8 cellular contexts compared by ENCODE assay signal in the genomic region with DNA sequence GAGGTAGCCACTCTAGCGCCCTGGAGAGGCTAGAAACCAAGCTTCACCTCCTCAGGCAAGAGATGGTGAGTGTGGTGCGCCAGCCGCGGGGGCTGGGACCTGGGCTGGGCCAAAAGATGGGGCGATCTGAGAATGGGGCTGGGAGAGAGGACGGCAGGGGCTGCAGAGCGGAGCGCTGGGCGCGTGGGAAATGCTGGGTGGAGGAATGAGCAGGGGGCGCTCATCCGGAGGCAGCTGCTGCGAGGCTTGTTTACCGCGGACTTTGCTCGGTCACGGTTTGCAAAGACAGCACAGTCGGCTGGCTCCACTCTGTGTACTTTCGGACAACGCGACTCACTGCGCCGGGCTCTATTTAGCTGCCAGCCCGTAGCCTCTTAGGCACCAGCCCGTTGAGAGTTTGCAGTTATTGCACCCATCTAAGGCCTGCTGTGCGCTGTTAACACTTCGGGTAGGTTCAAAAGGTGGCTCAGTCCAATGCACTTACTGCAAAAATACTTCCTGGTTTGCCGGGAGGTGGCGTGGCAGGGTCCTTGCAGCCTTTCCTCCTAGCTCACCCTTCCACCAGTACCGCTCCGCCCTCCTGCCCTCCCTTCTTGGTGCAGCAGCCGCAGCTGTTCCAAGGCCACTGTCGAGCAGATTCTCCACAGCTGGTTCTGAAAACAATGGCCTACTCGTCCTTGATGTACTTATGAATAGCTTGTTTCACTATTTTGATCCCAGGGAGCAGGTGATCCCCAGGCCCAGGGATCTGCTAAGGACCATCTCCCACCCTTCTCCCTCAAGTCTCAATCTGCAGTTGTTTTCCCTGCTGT. TPM values are rescaled to one million over a fixed set of nuclear protein-coding genes. Genes with fewer than 3 reads are reported as not detected.
DNase-seq lines count a peak whose midpoint lies in the region; ATAC-seq and TF ChIP-seq lines count a peak whose summit lies in the region.

No MANE protein-coding gene starts in this region.

- no peaks in the 10 kb centered on the region for H3K9me3 ChIP-seq in CD8-positive, alpha-beta T cell (ENCODE audit: low read length)

- H3K4me3 Mint-ChIP-seq in CD8-positive, alpha-beta T cell, result no peak overlapping the region

- H3K36me3 Mint-ChIP-seq in CD8-positive, alpha-beta T cell, result no peaks in the 10 kb centered on the region

- H3K4me3 ChIP-seq in BJ (ENCODE audit: low read depth, low read length) (peak overlapping the region; percentile 60), brain microvascular endothelial cell (ENCODE audit: low read depth, low read length) (peak overlapping the region; percentile 78), iPS-11a (ENCODE audit: low read depth, low read length) (peak overlapping the region; percentile 76), retinal pigment epithelial cell (ENCODE audit: low read length) (peak overlapping the region; percentile 75)
- H3K4me3 ChIP-seq in CD8-positive, alpha-beta T cell (ENCODE audit: low read depth, low read length), result no peak overlapping the region

- H3K9me3 Mint-ChIP-seq in CD8-positive, alpha-beta T cell, result peaks cover 2% of the 10 kb centered on the region

- no peaks in the 10 kb centered on the region for H3K4me1 ChIP-seq in CD8-positive, alpha-beta T cell (ENCODE audit: insufficient read depth, low read length)

- DNase-seq in BJ (ENCODE audit: low read depth) (no peak), GM19238 (ENCODE audit: insufficient read length, low spot score) (peak; percentile 24), NCI-H69 (lab: John Stamatoyannopoulos, UW) (peak; percentile 97), brain microvascular endothelial cell (peak; percentile 88), retinal pigment epithelial cell (ENCODE audit: low read depth) (peak; percentile 51)
- DNase-seq in CD8-positive, alpha-beta T cell, result no peak

- H3K27me3 ChIP-seq in BJ (ENCODE audit: control insufficient read depth, insufficient read depth, low read length) (no peaks in the 10 kb centered on the region), brain microvascular endothelial cell (replicated peaks) (no peaks in the 10 kb centered on the region)
- H3K27me3 ChIP-seq in CD8-positive, alpha-beta T cell (ENCODE audit: insufficient read depth, low read length), result no peaks in the 10 kb centered on the region

- peak; percentile 81 for ATAC-seq in HG03460 (IDR thresholded peaks at IDR 0.05; ENCODE audit: unreplicated experiment)
- ATAC-seq in CD8-positive, alpha-beta T cell, result no peak

- CTCF ChIA-PET in BJ (lab: Yijun Ruan, JAX), result interaction anchor here (0.7 to 2.9 kb wide), 18 partner anchors 9 to 205 kb away, joined by 3 to 31 read pairs (median 5); no protein-coding TSS in a partner anchor
- CTCF ChIA-PET in CD8-positive, alpha-beta T cell (lab: Charles Lee), result no interaction called here

- H3K27ac ChIP-seq in brain microvascular endothelial cell, result peak overlapping the region; percentile 90
- H3K27ac ChIP-seq in CD8-positive, alpha-beta T cell (ENCODE audit: low read depth, low read length), result no peak overlapping the region

- H3K27me3 Mint-ChIP-seq in CD8-positive, alpha-beta T cell (ENCODE audit: low read depth), result peaks cover 17% of the 10 kb centered on the region

- in situ Hi-C loops in brain microvascular endothelial cell (cut with HindIII; ENCODE audit: low pct_ligation_motif_present, low sequenced_read_pairs), result no loop called here

- H3K27ac Mint-ChIP-seq in CD8-positive, alpha-beta T cell, result no peak overlapping the region

- H3K36me3 ChIP-seq in BJ (ENCODE audit: control insufficient read depth, insufficient read depth, low read length) (no peaks in the 10 kb centered on the region), brain microvascular endothelial cell (replicated peaks) (no peaks in the 10 kb centered on the region)
- H3K36me3 ChIP-seq in CD8-positive, alpha-beta T cell (ENCODE audit: insufficient read depth, low read length), result no peaks in the 10 kb centered on the region

- peak; percentile 57 for TF ChIP-seq CTCF in BJ (IDR thresholded peaks at IDR 0.05; ENCODE audit: insufficient read depth, low read depth, low read length)
- peak; percentile 69 for TF ChIP-seq CTCF in brain microvascular endothelial cell (IDR thresholded peaks at IDR 0.05; ENCODE audit: low read depth, low read length, missing control alignments)
- TF ChIP-seq CTCF in retinal pigment epithelial cell (conservative IDR thresholded peaks at IDR 0.05; ENCODE audit: low read depth, low read length), result peak; percentile 66
- TF ChIP-seq CTCF in CD8-positive, alpha-beta T cell (IDR thresholded peaks at IDR 0.05), result no peak

- intact Hi-C loops in CD8-positive, alpha-beta T cell (cut with DNase I, micrococcal nuclease), result loop anchor here in 1 of 2 experiments (10.0 kb wide), 1 partner anchor 51 kb away; no protein-coding TSS in a partner anchor

- peaks cover 3% of the 10 kb centered on the region for H3K4me1 Mint-ChIP-seq in CD8-positive, alpha-beta T cell (ENCODE audit: low read depth)

- POLR2A ChIA-PET in BJ (lab: Charles Lee), result no interaction called here
- POLR2A ChIA-PET in CD8-positive, alpha-beta T cell (lab: Charles Lee), result no interaction called here

RNA-seq across cellular contexts. Expression of gene LURAP1L, which starts 1.3 kb away (rescaled TPM):
- 10.9 and 15.5 TPM in 2 replicates for polyA plus RNA-seq in BJ (2011; rRNA removed)
- 14.0 and 18.6 TPM in 2 replicates for polyA minus RNA-seq in BJ (2011; rRNA and poly(A)+ RNA removed)
- not detected for total RNA-seq in CD8-positive, alpha-beta T cell

Comparison
In these comparisons a context has a peak if more than half of its experiments do, and no peak if none do; other contexts are left out.
1. DNase-seq: peak in GM19238 (single experiment), NCI-H69 (single experiment), brain microvascular endothelial cell (single experiment) and retinal pigment epithelial cell (single experiment); none in BJ (single experiment) and CD8-positive, alpha-beta T cell (0 of 7).